Comparison of ENCODE assay signal across 29 cellular contexts in the genomic region with DNA sequence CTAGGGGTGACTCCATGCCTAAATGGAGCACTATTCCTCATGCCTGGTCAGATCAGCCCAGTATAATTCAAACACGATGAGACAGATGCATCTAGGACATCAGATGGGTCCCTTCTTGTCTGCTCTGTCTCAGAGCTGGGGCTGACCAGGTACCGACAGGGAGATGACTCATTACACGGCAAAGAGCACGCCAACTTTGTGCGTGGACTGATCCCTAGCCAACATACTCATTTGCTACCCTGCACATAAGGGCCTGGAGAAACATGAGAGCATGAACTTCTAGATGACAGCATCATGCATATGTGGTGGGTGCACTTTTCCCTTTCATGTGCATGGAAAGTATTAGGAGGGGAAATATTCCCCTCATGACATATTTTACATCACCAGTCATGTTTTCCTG. TPM values are rescaled to one million over a fixed set of nuclear protein-coding genes. Genes with fewer than 3 reads are reported as not detected.
"Had no signal": no experiment of that assay in that cellular context is flagged by ENCODE, and none has a peak within 500 bp of the region (broad histone marks: within the 10 kb centered on the region; RNA-seq: fewer than 3 reads in every experiment).

No MANE protein-coding gene starts in this region.

- H3K27ac ChIP-seq: adrenal gland, body of pancreas, cardiac muscle cell, SK-N-MC, VCaP had no signal

- H3K4me3 Mint-ChIP-seq: activated CD4-positive, alpha-beta memory T cell treated with anti-CD3 and anti-CD28 coated beads for 36 hours; activated CD4-positive, alpha-beta T cell treated with anti-CD3 and anti-CD28 coated beads, Interleukin-2, amount 10 ng/mL, durations not matched to agents 7 days and 5 days; activated naive CD8-positive, alpha-beta T cell; activated T-helper 1 cell treated with anti-CD3 and anti-CD28 coated beads, Interleukin-12 subunit alpha, Interleukin-12 subunit beta, Interleukin-2, Interleukin-4 antibody, amounts not matched to agents 30 ng/mL and 10 ng/mL and 1 ng/mL, durations not matched to agents 14 hours and 24 hours and 36 hours; T-cell had no signal

- H3K27me3 ChIP-seq: adrenal gland, body of pancreas, cardiac muscle cell had no signal

- DNase-seq: activated CD4-positive, alpha-beta memory T cell treated with anti-CD3 and anti-CD28 coated beads for 36 hours; activated CD4-positive, alpha-beta T cell treated with anti-CD3 and anti-CD28 coated beads, Interleukin-2, amount 10 ng/mL, durations not matched to agents 7 days and 5 days; activated CD4-positive, CD25-positive, alpha-beta regulatory T cell; activated CD8-positive, alpha-beta memory T cell treated with anti-CD3 and anti-CD28 coated beads, Interleukin-2, amount 50 U/mL, for 4 hours; activated effector memory CD4-positive, alpha-beta T cell treated with Interleukin-2 at 50 U/mL for 16 hours; activated naive CD4-positive, alpha-beta T cell treated with Interleukin-2 at 50 U/mL for 16 hours; activated T-cell treated with anti-CD3 and anti-CD28 coated beads, Interleukin-2, amount 50 U/mL, for 1 hour; adrenal gland; anterior cingulate cortex; body of pancreas; Karpas-422; NCI-H1092; NCI-H1417; NCI-H1930; NCI-H345; NCI-H510A; NCI-H526 treated with DMSO at 0.1 percent for 48 hours; NCI-H82; RPMI8226; T-cell had no signal

- H3K27ac Mint-ChIP-seq: activated CD4-positive, alpha-beta memory T cell treated with anti-CD3 and anti-CD28 coated beads for 36 hours; activated CD4-positive, alpha-beta T cell treated with anti-CD3 and anti-CD28 coated beads, Interleukin-2, amount 10 ng/mL, durations not matched to agents 7 days and 5 days; activated naive CD8-positive, alpha-beta T cell; activated T-helper 1 cell treated with anti-CD3 and anti-CD28 coated beads, Interleukin-12 subunit alpha, Interleukin-12 subunit beta, Interleukin-2, Interleukin-4 antibody, amounts not matched to agents 30 ng/mL and 10 ng/mL and 1 ng/mL, durations not matched to agents 14 hours and 24 hours and 36 hours; T-cell had no signal

- H3K9me3 Mint-ChIP-seq: activated CD4-positive, alpha-beta memory T cell treated with anti-CD3 and anti-CD28 coated beads for 36 hours; activated CD4-positive, alpha-beta T cell treated with anti-CD3 and anti-CD28 coated beads, Interleukin-2, amount 10 ng/mL, durations not matched to agents 7 days and 5 days; activated T-helper 1 cell treated with anti-CD3 and anti-CD28 coated beads, Interleukin-12 subunit alpha, Interleukin-12 subunit beta, Interleukin-2, Interleukin-4 antibody, amounts not matched to agents 30 ng/mL and 10 ng/mL and 1 ng/mL, durations not matched to agents 14 hours and 24 hours and 36 hours; T-cell had no signal

- H3K36me3 Mint-ChIP-seq: activated CD4-positive, alpha-beta memory T cell treated with anti-CD3 and anti-CD28 coated beads for 36 hours; activated naive CD8-positive, alpha-beta T cell; T-cell had no signal

- ATAC-seq: body of pancreas, K562, Right ventricle myocardium inferior, T-cell had no signal

RNA-seq across cellular contexts. Expression of a gene that starts 35.0 kb away (rescaled TPM):
- total RNA-seq: activated CD4-positive, alpha-beta memory T cell treated with anti-CD3 and anti-CD28 coated beads for 36 hours; activated CD4-positive, alpha-beta T cell treated with anti-CD3 and anti-CD28 coated beads, Interleukin-2, amount 10 ng/mL, durations not matched to agents 7 days and 5 days; activated T-helper 1 cell treated with anti-CD3 and anti-CD28 coated beads, Interleukin-12 subunit alpha, Interleukin-12 subunit beta, Interleukin-2, Interleukin-4 antibody, amounts not matched to agents 30 ng/mL and 10 ng/mL and 1 ng/mL, durations not matched to agents 14 hours and 24 hours and 36 hours; adrenal gland; body of pancreas; cardiac muscle cell; K562; OCI-LY7; Right ventricle myocardium inferior; T-cell; T-helper 2 cell treated with Interferon-gamma antibody and Interleukin-4, amounts not matched to agents 100 ng/mL and 5 ng/mL, for 36 hours had no signal
- polyA plus RNA-seq: adrenal gland, cardiac muscle cell, K562 had no signal
